ENCODE assay signal across 19 cellular contexts in the genomic region with DNA sequence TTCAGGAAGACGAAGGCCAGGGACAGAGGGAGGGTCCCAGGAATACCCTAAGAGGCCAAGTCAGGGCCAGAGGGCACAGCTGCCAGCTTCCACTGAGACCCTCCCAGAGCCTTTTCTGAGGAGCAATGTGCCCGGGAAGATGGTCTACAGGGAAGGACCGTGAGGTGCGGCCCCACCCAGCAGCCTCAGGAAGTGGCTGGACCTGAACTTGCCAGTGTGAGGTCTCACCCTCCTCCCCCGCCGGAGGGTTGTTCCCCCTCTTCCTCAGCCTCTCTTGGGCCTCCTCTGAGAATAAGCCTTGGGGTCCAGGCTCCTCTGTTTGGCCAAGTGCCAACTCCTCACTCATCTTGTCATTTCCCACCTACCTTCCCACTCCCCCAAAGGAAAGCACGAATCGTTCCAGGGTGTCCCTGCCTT. TPM values are rescaled to one million over a fixed set of nuclear protein-coding genes. Genes with fewer than 3 reads are reported as not detected.
DNase-seq lines count a peak whose midpoint lies in the region; ATAC-seq and TF ChIP-seq lines count a peak whose summit lies in the region.
"Had no signal": no experiment of that assay in that cellular context is flagged by ENCODE, and none has a peak within 500 bp of the region (broad histone marks: within the 10 kb centered on the region; RNA-seq: fewer than 3 reads in every experiment).

No MANE protein-coding gene starts in this region.

- DNase-seq in astrocyte of the hippocampus (ENCODE audit: low read depth, low spot score) (peak; percentile 25), suprapubic skin (ENCODE audit: low spot score in 2 of 2) (no peak), T-helper 2 cell (no peak)
- DNase-seq in activated T-helper 2 cell treated with anti-CD3 and anti-CD28 coated beads, Interferon-gamma antibody, Interleukin-2, Interleukin-4, amounts not matched to agents 10 μg/mL and 5 μg/mL and 100 μg/mL, durations not matched to agents 14 hours and 24 hours and 36 hours (ENCODE audit: low spot score), result no peak
- DNase-seq in stimulated activated naive B cell treated with anti-CD40 and anti-IgM and Interleukin-4, amounts not matched to agents 10 μg/mL and 1 μg/mL and 100 μg/mL, for 72 hours, result no peak
- DNase-seq: activated CD8-positive, alpha-beta memory T cell treated with anti-CD3 and anti-CD28 coated beads for 24 hours; adrenal gland; erythroblast; MV-4-11; NCI-H2171; T-cell; WERI-Rb-1 had no signal

- peak overlapping the region in 2 of 3 experiments; percentile 29 to 80 for H3K27ac Mint-ChIP-seq in nephron
- no peak overlapping the region for H3K27ac Mint-ChIP-seq in activated T-helper 2 cell treated with anti-CD3 and anti-CD28 coated beads, Interferon-gamma antibody, Interleukin-2, Interleukin-4, amounts not matched to agents 10 μg/mL and 5 μg/mL and 100 μg/mL, durations not matched to agents 14 hours and 24 hours and 36 hours
- H3K27ac Mint-ChIP-seq in stimulated activated naive B cell treated with anti-CD40 and anti-IgM and Interleukin-4, amounts not matched to agents 10 μg/mL and 1 μg/mL and 100 μg/mL, for 72 hours, result no peak overlapping the region
- H3K27ac Mint-ChIP-seq: T-cell had no signal

- intact Hi-C loops in activated T-helper 2 cell treated with anti-CD3 and anti-CD28 coated beads, Interferon-gamma antibody, Interleukin-2, Interleukin-4, amounts not matched to agents 10 μg/mL and 5 μg/mL and 100 μg/mL, durations not matched to agents 14 hours and 24 hours and 36 hours (cut with micrococcal nuclease), result no loop called here

- H3K9me3 Mint-ChIP-seq in nephron, result no peaks in the 10 kb centered on the region
- no peaks in the 10 kb centered on the region for H3K9me3 Mint-ChIP-seq in activated T-helper 2 cell treated with anti-CD3 and anti-CD28 coated beads, Interferon-gamma antibody, Interleukin-2, Interleukin-4, amounts not matched to agents 10 μg/mL and 5 μg/mL and 100 μg/mL, durations not matched to agents 14 hours and 24 hours and 36 hours
- no peaks in the 10 kb centered on the region for H3K9me3 Mint-ChIP-seq in stimulated activated naive B cell treated with anti-CD40 and anti-IgM and Interleukin-4, amounts not matched to agents 10 μg/mL and 1 μg/mL and 100 μg/mL, for 72 hours
- H3K9me3 Mint-ChIP-seq: stimulated activated effector memory CD8-positive, alpha-beta T cell treated with anti-CD3 and anti-CD28 coated beads, Interleukin-12 subunit alpha, Interleukin-12 subunit beta, amount 100 ng/mL, for 72 hours; T-cell had no signal

- WGBS in esophagus, 2 donors, result 41 to 50% methylated on average over 7 to 8 of the region's 8 CpGs
- 59% methylated on average over 8 of the region's 8 CpGs for WGBS in suprapubic skin

- ATAC-seq in stimulated activated naive B cell treated with anti-CD40 and anti-IgM and Interleukin-4, amounts not matched to agents 10 μg/mL and 1 μg/mL and 100 μg/mL, for 72 hours (replicated peaks), result no peak
- ATAC-seq: left lobe of liver; stimulated activated effector memory CD8-positive, alpha-beta T cell treated with anti-CD3 and anti-CD28 coated beads, Interleukin-12 subunit alpha, Interleukin-12 subunit beta, amount 100 ng/mL, for 72 hours; T-cell had no signal

- peaks cover 58% of the 10 kb centered on the region for H3K4me1 Mint-ChIP-seq in nephron
- H3K4me1 Mint-ChIP-seq in activated T-helper 2 cell treated with anti-CD3 and anti-CD28 coated beads, Interferon-gamma antibody, Interleukin-2, Interleukin-4, amounts not matched to agents 10 μg/mL and 5 μg/mL and 100 μg/mL, durations not matched to agents 14 hours and 24 hours and 36 hours (ENCODE audit: low read depth), result peaks cover 2% of the 10 kb centered on the region
- peaks cover 6% of the 10 kb centered on the region in 2 donors for H3K4me1 Mint-ChIP-seq in stimulated activated naive B cell treated with anti-CD40 and anti-IgM and Interleukin-4, amounts not matched to agents 10 μg/mL and 1 μg/mL and 100 μg/mL, for 72 hours

- H3K27me3 ChIP-seq in esophagus (ENCODE audit: control insufficient read depth in 1 of 2, insufficient read depth in 2 of 2, low read length in 2 of 2), result no peaks in the 10 kb centered on the region
- no peaks in the 10 kb centered on the region for H3K27me3 ChIP-seq in suprapubic skin
- H3K27me3 ChIP-seq: adrenal gland; BLaER1 treated with 17β-estradiol and CSF1 and Interleukin-3, amounts not matched to agents 10 nM and 100 nM; hepatocyte had no signal

- no peak for TF ChIP-seq POLR2A in suprapubic skin (IDR thresholded peaks at IDR 0.05)

- no peak overlapping the region for H3K4me3 Mint-ChIP-seq in nephron
- H3K4me3 Mint-ChIP-seq in activated T-helper 2 cell treated with anti-CD3 and anti-CD28 coated beads, Interferon-gamma antibody, Interleukin-2, Interleukin-4, amounts not matched to agents 10 μg/mL and 5 μg/mL and 100 μg/mL, durations not matched to agents 14 hours and 24 hours and 36 hours (ENCODE audit: low read depth), result no peak overlapping the region
- H3K4me3 Mint-ChIP-seq in stimulated activated naive B cell treated with anti-CD40 and anti-IgM and Interleukin-4, amounts not matched to agents 10 μg/mL and 1 μg/mL and 100 μg/mL, for 72 hours, result no peak overlapping the region
- H3K4me3 Mint-ChIP-seq: stimulated activated effector memory CD8-positive, alpha-beta T cell treated with anti-CD3 and anti-CD28 coated beads, Interleukin-12 subunit alpha, Interleukin-12 subunit beta, amount 100 ng/mL, for 72 hours; T-cell had no signal

- no peaks in the 10 kb centered on the region for H3K9me3 ChIP-seq in esophagus (ENCODE audit: control insufficient read depth in 2 of 2, insufficient read depth in 1 of 2, low read depth in 1 of 2, low read length in 1 of 2)
- H3K9me3 ChIP-seq in suprapubic skin, result no peaks in the 10 kb centered on the region
- H3K9me3 ChIP-seq: adrenal gland; BLaER1 treated with 17β-estradiol and CSF1 and Interleukin-3, amounts not matched to agents 10 nM and 100 nM had no signal

- TF ChIP-seq CTCF in nephron (IDR thresholded peaks at IDR 0.05; ENCODE audit: unreplicated experiment in 3 of 3), result no peak
- no peak for TF ChIP-seq CTCF in suprapubic skin (IDR thresholded peaks at IDR 0.05)

- H3K36me3 ChIP-seq in esophagus (ENCODE audit: control insufficient read depth in 2 of 2, insufficient read depth in 2 of 2, low read length in 1 of 2), result peaks cover 0 to 18% of the 10 kb centered on the region in 2 donors
- peaks cover 4% of the 10 kb centered on the region for H3K36me3 ChIP-seq in suprapubic skin
- H3K36me3 ChIP-seq: adrenal gland; BLaER1 treated with 17β-estradiol and CSF1 and Interleukin-3, amounts not matched to agents 10 nM and 100 nM had no signal

- H3K27ac ChIP-seq in esophagus (ENCODE audit: low read depth in 2 of 2, low read length in 1 of 2) (peak overlapping the region; percentile 52 to 83), suprapubic skin (peak overlapping the region; percentile 36)
- H3K27ac ChIP-seq: hepatocyte, WERI-Rb-1 had no signal

- TF ChIP-seq EP300 in suprapubic skin (IDR thresholded peaks at IDR 0.05), result no peak

- H3K4me3 ChIP-seq in esophagus (ENCODE audit: low read depth in 1 of 2, low read length in 2 of 2) (no peak overlapping the region), suprapubic skin (no peak overlapping the region)
- H3K4me3 ChIP-seq: adrenal gland; BLaER1 treated with 17β-estradiol and CSF1 and Interleukin-3, amounts not matched to agents 10 nM and 100 nM; hepatocyte; skin epidermis had no signal

- peaks cover 12% of the 10 kb centered on the region for H3K27me3 Mint-ChIP-seq in nephron (ENCODE audit: low read depth)
- no peaks in the 10 kb centered on the region for H3K27me3 Mint-ChIP-seq in activated T-helper 2 cell treated with anti-CD3 and anti-CD28 coated beads, Interferon-gamma antibody, Interleukin-2, Interleukin-4, amounts not matched to agents 10 μg/mL and 5 μg/mL and 100 μg/mL, durations not matched to agents 14 hours and 24 hours and 36 hours (ENCODE audit: low read depth)
- H3K27me3 Mint-ChIP-seq in stimulated activated naive B cell treated with anti-CD40 and anti-IgM and Interleukin-4, amounts not matched to agents 10 μg/mL and 1 μg/mL and 100 μg/mL, for 72 hours, result no peaks in the 10 kb centered on the region

- peaks cover 0 to 23% of the 10 kb centered on the region in 2 donors for H3K4me1 ChIP-seq in esophagus (ENCODE audit: control insufficient read depth in 2 of 2, insufficient read depth in 2 of 2, low read length in 1 of 2)
- peaks cover 31% of the 10 kb centered on the region for H3K4me1 ChIP-seq in suprapubic skin

- no peaks in the 10 kb centered on the region for H3K36me3 Mint-ChIP-seq in nephron (ENCODE audit: low read depth)
- H3K36me3 Mint-ChIP-seq in activated T-helper 2 cell treated with anti-CD3 and anti-CD28 coated beads, Interferon-gamma antibody, Interleukin-2, Interleukin-4, amounts not matched to agents 10 μg/mL and 5 μg/mL and 100 μg/mL, durations not matched to agents 14 hours and 24 hours and 36 hours (ENCODE audit: low read depth), result no peaks in the 10 kb centered on the region
- no peaks in the 10 kb centered on the region for H3K36me3 Mint-ChIP-seq in stimulated activated naive B cell treated with anti-CD40 and anti-IgM and Interleukin-4, amounts not matched to agents 10 μg/mL and 1 μg/mL and 100 μg/mL, for 72 hours
- H3K36me3 Mint-ChIP-seq: stimulated activated effector memory CD8-positive, alpha-beta T cell treated with anti-CD3 and anti-CD28 coated beads, Interleukin-12 subunit alpha, Interleukin-12 subunit beta, amount 100 ng/mL, for 72 hours; T-cell had no signal

RNA-seq across cellular contexts. Expression of gene SLC25A51, which starts 13.4 kb away (rescaled TPM):
- polyA plus RNA-seq in esophagus, result 1 to 10 TPM; 3.5 to 5.7 TPM
- total RNA-seq in suprapubic skin, result 10 to 100 TPM; 21.0 to 31.6 (median 26.1) TPM
- 29.7 and 31.4 TPM in 2 replicates for total RNA-seq in activated T-helper 2 cell treated with anti-CD3 and anti-CD28 coated beads, Interferon-gamma antibody, Interleukin-2, Interleukin-4, amounts not matched to agents 10 μg/mL and 5 μg/mL and 100 μg/mL, durations not matched to agents 14 hours and 24 hours and 36 hours

Comparison
In these comparisons a context has a peak if more than half of its experiments do, and no peak if none do; other contexts are left out.
1. H3K27ac Mint-ChIP-seq: peak in nephron (2 of 3); none in activated T-helper 2 cell treated with anti-CD3 and anti-CD28 coated beads, Interferon-gamma antibody, Interleukin-2, Interleukin-4, amounts not matched to agents 10 μg/mL and 5 μg/mL and 100 μg/mL, durations not matched to agents 14 hours and 24 hours and 36 hours (single experiment) and stimulated activated naive B cell treated with anti-CD40 and anti-IgM and Interleukin-4, amounts not matched to agents 10 μg/mL and 1 μg/mL and 100 μg/mL, for 72 hours (single experiment).